Comparison of ENCODE assay signal across 15 cellular contexts in genomic region chr12:107594995-107595394, GRCh38.
"Had no signal": no experiment of that assay in that cellular context is flagged by ENCODE, and none has a peak within 500 bp of the region (broad histone marks: within the 10 kb centered on the region; RNA-seq: fewer than 3 reads in every experiment).

No MANE protein-coding gene starts in this region.

- DNase-seq: activated CD4-positive, alpha-beta memory T cell treated with anti-CD3 and anti-CD28 coated beads, Interleukin-2, amount 10 ng/mL, durations not matched to agents 7 days and 5 days; activated CD8-positive, alpha-beta memory T cell treated with anti-CD3 and anti-CD28 coated beads, Interleukin-2, amount 50 U/mL, for 4 hours; body of pancreas; cerebellar nuclear complex; dorsolateral prefrontal cortex; esophagus squamous epithelium; mesendoderm; ovary; stimulated activated CD4-positive, alpha-beta T cell treated with anti-CD3 and anti-CD28 coated beads, Interleukin-4, amount 100 ng/mL, for 1 hour; stimulated activated CD8-positive, alpha-beta memory T cell treated with anti-CD3 and anti-CD28 coated beads, Interleukin-4, amount 100 ng/mL, for 48 hours; T-helper 9 cell; testis; upper lobe of right lung had no signal

- H3K4me1 ChIP-seq: body of pancreas, esophagus squamous epithelium, gastroesophageal sphincter, testis, upper lobe of right lung had no signal

- H3K36me3 ChIP-seq: gastroesophageal sphincter, ovary, upper lobe of right lung had no signal

- H3K27ac ChIP-seq: body of pancreas, dorsolateral prefrontal cortex, esophagus squamous epithelium, gastroesophageal sphincter, ovary, testis, upper lobe of right lung, VCaP had no signal

- H3K9me3 ChIP-seq: ovary, testis, upper lobe of right lung had no signal

- H3K27me3 ChIP-seq: body of pancreas, esophagus squamous epithelium, ovary, testis, upper lobe of right lung had no signal

- H3K4me3 ChIP-seq: body of pancreas, dorsolateral prefrontal cortex, esophagus squamous epithelium, gastroesophageal sphincter, ovary, testis, upper lobe of right lung had no signal
